16 cellular contexts compared by ENCODE assay signal in the genomic region with DNA sequence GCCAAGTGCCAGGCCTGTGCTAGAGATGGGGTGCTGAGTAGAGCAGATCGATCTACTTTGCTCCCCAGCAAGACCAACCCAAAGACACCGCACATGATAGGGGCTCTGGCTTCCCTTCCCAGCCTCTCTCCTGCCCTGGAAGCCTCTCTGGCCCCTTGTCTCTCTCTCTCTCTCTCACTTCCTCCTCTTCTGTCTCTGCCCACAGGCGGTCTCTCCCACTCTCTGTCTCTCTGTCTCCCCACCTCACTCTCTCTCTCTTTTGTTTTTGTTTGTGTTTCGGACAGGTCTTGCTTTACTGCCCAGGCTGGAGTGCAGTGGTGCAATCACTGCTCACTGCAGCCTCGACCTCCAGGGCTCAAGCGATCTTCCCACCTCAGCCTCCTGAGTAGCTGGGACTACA. TPM values are rescaled to one million over a fixed set of nuclear protein-coding genes. Genes with fewer than 3 reads are reported as not detected.
DNase-seq lines count a peak whose midpoint lies in the region; ATAC-seq and TF ChIP-seq lines count a peak whose summit lies in the region.
"Had no signal": no experiment of that assay in that cellular context is flagged by ENCODE, and none has a peak within 500 bp of the region (broad histone marks: within the 10 kb centered on the region; RNA-seq: fewer than 3 reads in every experiment).

No MANE protein-coding gene starts in this region.

- H3K9me3 ChIP-seq in IMR-90 (ENCODE audit: control insufficient read depth, insufficient read depth, low read length): peaks cover 13% of the 10 kb centered on the region
- H3K9me3 ChIP-seq in colonic mucosa: no peaks in the 10 kb centered on the region
- H3K9me3 ChIP-seq: SJSA1 had no signal

- H4K5ac ChIP-seq in IMR-90 (ENCODE audit: low read depth, low read length): no peak overlapping the region

- TF ChIP-seq CTCF in IMR-90 (conservative IDR thresholded peaks at IDR 0.05; ENCODE audit: low read depth, low read length) (no peak), chondrocyte (IDR thresholded peaks at IDR 0.05) (no peak), neural crest cell (conservative IDR thresholded peaks at IDR 0.05) (no peak), colonic mucosa (IDR thresholded peaks at IDR 0.05) (no peak)

- H3K4me1 ChIP-seq in IMR-90 (ENCODE audit: control insufficient read depth, insufficient read depth, low read length) (peaks cover 6% of the 10 kb centered on the region; the same call in 1 of the 2 replicates), colonic mucosa (no peaks in the 10 kb centered on the region)

- H3K79me1 ChIP-seq in IMR-90 (ENCODE audit: low read depth in 1 of 2, low read length in 2 of 2): no peaks in the 10 kb centered on the region

- no peak overlapping the region for H2BK5ac ChIP-seq in IMR-90 (ENCODE audit: low read depth, low read length, poor library complexity, severe bottlenecking)

- H3K4me3 Mint-ChIP-seq in chondrocyte (ENCODE audit: unreplicated experiment): peak overlapping the region; percentile 6
- peak overlapping the region; percentile 47 for H3K4me3 Mint-ChIP-seq in neural crest cell

- peaks cover 14% of the 10 kb centered on the region for H3K4me1 Mint-ChIP-seq in chondrocyte (ENCODE audit: low read depth)
- peaks cover 16% of the 10 kb centered on the region for H3K4me1 Mint-ChIP-seq in neural crest cell

- WGBS in IMR-90 (ENCODE audit: extremely low coverage in 2 of 2, insufficient read length in 1 of 2), 2 experiments: 38% methylated on average over 4 of the region's 6 CpGs; no CpG with 5 or more reads in 1 of the 2 experiments

- H3K36me3 ChIP-seq in IMR-90 (ENCODE audit: control insufficient read depth, insufficient read depth, low read length): no peaks in the 10 kb centered on the region
- H3K36me3 ChIP-seq in colonic mucosa: no peaks in the 10 kb centered on the region
- H3K36me3 ChIP-seq: SJSA1 had no signal

- no peaks in the 10 kb centered on the region for H4K20me1 ChIP-seq in IMR-90 (ENCODE audit: insufficient read depth, low read length)

- H2BK15ac ChIP-seq in IMR-90 (ENCODE audit: low read depth, low read length): no peak overlapping the region

- H3K4ac ChIP-seq in IMR-90 (ENCODE audit: low read depth, low read length): no peak overlapping the region

- TF ChIP-seq POLR2A in IMR-90 (IDR thresholded peaks at IDR 0.05; ENCODE audit: low read depth, low read length): no peak

- peaks cover 41% of the 10 kb centered on the region for H3K27me3 Mint-ChIP-seq in chondrocyte (ENCODE audit: low read depth)
- H3K27me3 Mint-ChIP-seq in neural crest cell (ENCODE audit: low read depth): peaks cover 74% of the 10 kb centered on the region

- intact Hi-C loops in IMR-90 (cut with micrococcal nuclease) (no loop called here), colonic mucosa (cut with DNase I) (no loop called here)

- DNase-seq in DMS79 treated with DMSO at 0.1 percent for 48 hours (lab: John Stamatoyannopoulos, UW) (peak; percentile 41), DMS79 (lab: John Stamatoyannopoulos, UW) (no peak), IMR-90 (no peak), chondrocyte (ENCODE audit: low spot score) (peak; percentile 17), neural crest cell (ENCODE audit: low read depth, low spot score) (no peak), colonic mucosa (no peak), NCI-H2227 treated with DMSO at 0.1 percent for 48 hours (lab: John Stamatoyannopoulos, UW) (no peak)
- DNase-seq: anterior cingulate cortex, foreskin melanocyte, NCI-H1092, NCI-H524 had no signal

- H3K36me3 Mint-ChIP-seq in chondrocyte (ENCODE audit: low read depth) (peaks cover 5% of the 10 kb centered on the region), neural crest cell (ENCODE audit: low read depth) (no peaks in the 10 kb centered on the region)

- H4K8ac ChIP-seq in IMR-90 (ENCODE audit: low read depth in 2 of 2, low read length in 2 of 2): no peak overlapping the region

- H2BK20ac ChIP-seq in IMR-90 (ENCODE audit: low read depth, low read length): no peak overlapping the region

- H3K56ac ChIP-seq in IMR-90 (ENCODE audit: extremely low read depth, insufficient read depth, low read length): no peak overlapping the region

- no peak overlapping the region for H2BK120ac ChIP-seq in IMR-90 (ENCODE audit: low read depth, low read length)

- H2AK9ac ChIP-seq in IMR-90 (replicated peaks; ENCODE audit: low read depth, low read length, poor library complexity): peak overlapping the region; percentile 61

- no peak overlapping the region for H3K9ac ChIP-seq in IMR-90 (ENCODE audit: low read depth, low read length)
- no peak overlapping the region for H3K9ac ChIP-seq in colonic mucosa (ENCODE audit: low read depth in 2 of 2, low read length in 2 of 2)

- H3K4me2 ChIP-seq in IMR-90 (ENCODE audit: low read depth, low read length): no peak overlapping the region

- POLR2A ChIA-PET in IMR-90 (lab: Charles Lee; ENCODE audit: unreplicated experiment): no interaction called here

- TF ChIP-seq RAD21 in IMR-90 (IDR thresholded peaks at IDR 0.05; ENCODE audit: low read length): no peak

- H3K9me1 ChIP-seq in IMR-90 (ENCODE audit: insufficient read depth, low read length): no peaks in the 10 kb centered on the region

- dilution Hi-C loops in IMR-90 (cut with HindIII; ENCODE audit: low sequenced_read_pairs, unreplicated experiment): no loop called here

- no peak overlapping the region for H2AK5ac ChIP-seq in IMR-90 (ENCODE audit: low read depth, low read length)

- no TSS peak for BruUV-seq in IMR-90 (replicated peaks; lab: Mats Ljungman, UMichigan)

- no peak overlapping the region for H3K18ac ChIP-seq in IMR-90 (ENCODE audit: low read depth, low read length)

- H3K14ac ChIP-seq in IMR-90 (replicated peaks; ENCODE audit: low read depth, low read length): no peak overlapping the region

- H3K27me3 ChIP-seq in IMR-90 (ENCODE audit: control insufficient read depth, insufficient read depth, low read length): peaks cover 58% of the 10 kb centered on the region
- peaks cover 26% of the 10 kb centered on the region for H3K27me3 ChIP-seq in colonic mucosa

- H3K23ac ChIP-seq in IMR-90 (ENCODE audit: low read depth, low read length): peak overlapping the region; percentile 9; the same call in 1 of the 2 replicates

- no peak overlapping the region for H4K91ac ChIP-seq in IMR-90 (ENCODE audit: insufficient read depth, low read depth, low read length)

- H3K27ac ChIP-seq in IMR-90 (ENCODE audit: insufficient read depth, low read length) (no peak overlapping the region), colonic mucosa (no peak overlapping the region)
- H3K27ac ChIP-seq: 22Rv1, SJSA1 had no signal

- CTCF ChIA-PET in IMR-90 (lab: Yijun Ruan, JAX): interaction anchor here (0.6 kb wide), 1 partner anchor 519 kb away, joined by 3 read pairs; no protein-coding TSS in a partner anchor

- H3K27ac Mint-ChIP-seq in chondrocyte (ENCODE audit: unreplicated experiment) (no peak overlapping the region), neural crest cell (ENCODE audit: unreplicated experiment) (no peak overlapping the region)

- H3K4me3 ChIP-seq in IMR-90 (ENCODE audit: insufficient read depth, low read depth, low read length) (no peak overlapping the region), colonic mucosa (no peak overlapping the region)
- H3K4me3 ChIP-seq: SJSA1 had no signal

- ATAC-seq in IMR-90 (ENCODE audit: low read depth) (no peak), HG03565 (IDR thresholded peaks at IDR 0.05; ENCODE audit: unreplicated experiment) (no peak)

- in situ Hi-C loops in IMR-90 (cut with MboI; ENCODE audit: low sequenced_read_pairs): no loop called here

- H3K9me3 Mint-ChIP-seq in chondrocyte (ENCODE audit: low read depth) (no peaks in the 10 kb centered on the region), neural crest cell (no peaks in the 10 kb centered on the region)

- H2AFZ ChIP-seq in IMR-90 (replicated peaks; ENCODE audit: low read length, poor library complexity): no peak overlapping the region

TF ChIP-seq in IMR-90, 13 proteins besides CTCF, POLR2A, EP300 and RAD21 (continues in another document):
- TF ChIP-seq RFX5 (IDR thresholded peaks at IDR 0.05; ENCODE audit: low read depth, low read length) (no peak), MAFK (IDR thresholded peaks at IDR 0.05; ENCODE audit: low read depth, low read length) (no peak), BHLHE40 (IDR thresholded peaks at IDR 0.05; ENCODE audit: low read depth, low read length) (no peak), MXI1 (IDR thresholded peaks at IDR 0.05; ENCODE audit: borderline replicate concordance, low read depth, low read length) (no peak), CEBPB (IDR thresholded peaks at IDR 0.05; ENCODE audit: low read depth, low read length) (no peak)

RNA-seq across cellular contexts. Expression of a gene that starts 1.3 kb away (rescaled TPM):
- not detected in 2 replicates for total RNA-seq in IMR-90 (2012; rRNA removed)
- polyA plus RNA-seq in IMR-90 (2012; rRNA removed): not detected in 2 replicates
- polyA plus RNA-seq in IMR-90 (2012; cell fraction: cytosol; rRNA removed): not detected in 2 replicates
- not detected in 2 replicates for polyA plus RNA-seq in IMR-90 (2012; cell fraction: nucleus; rRNA removed; ENCODE audit: low replicate concordance)
- not detected in 3 replicates for total RNA-seq in chondrocyte
- total RNA-seq in neural crest cell: not detected in 2 replicates
- total RNA-seq in colonic mucosa: not detected
- total RNA-seq: liver, SJSA1, temporal lobe had no signal
- polyA plus RNA-seq: liver had no signal

RNA-seq across cellular contexts. Expression of a gene that starts 16.4 kb away (rescaled TPM):
- total RNA-seq in IMR-90 (2012; rRNA removed): 2.7 and 4.2 TPM in 2 replicates
- polyA plus RNA-seq in IMR-90 (2012; rRNA removed): 2.3 and 2.5 TPM in 2 replicates
- polyA plus RNA-seq in IMR-90 (2012; cell fraction: cytosol; rRNA removed): 1.8 and 1.9 TPM in 2 replicates
- 1.3 and 2.1 TPM in 2 replicates for polyA plus RNA-seq in IMR-90 (2012; cell fraction: nucleus; rRNA removed; ENCODE audit: low replicate concordance)
- total RNA-seq in chondrocyte: 1.7 to 2.7 TPM (median 2.4 TPM) in 3 replicates
- total RNA-seq in neural crest cell: 7.2 and 7.7 TPM in 2 replicates
- under 1 TPM; 0.22 to 0.56 TPM for total RNA-seq in colonic mucosa

RNA-seq across cellular contexts. Expression of a gene that starts 17.5 kb away (rescaled TPM):
- 0.28 and 0.36 TPM in 2 replicates for total RNA-seq in IMR-90 (2012; rRNA removed)
- polyA plus RNA-seq in IMR-90 (2012; rRNA removed): 1.3 and 1.9 TPM in 2 replicates
- polyA plus RNA-seq in IMR-90 (2012; cell fraction: cytosol; rRNA removed): 1.3 and 1.4 TPM in 2 replicates
- 0.34 and 0.40 TPM in 2 replicates for polyA plus RNA-seq in IMR-90 (2012; cell fraction: nucleus; rRNA removed; ENCODE audit: low replicate concordance)
- total RNA-seq in chondrocyte: 0.92 to 1.3 TPM (median 1.00 TPM) in 3 replicates
- total RNA-seq in neural crest cell: 17.9 and 22.3 TPM in 2 replicates
- not detected for total RNA-seq in colonic mucosa
- total RNA-seq: liver had no signal
- polyA plus RNA-seq: liver had no signal

RNA-seq across cellular contexts. Expression of a gene that starts 23.7 kb away (rescaled TPM):
- 5.7 and 6.9 TPM in 2 replicates for total RNA-seq in IMR-90 (2012; rRNA removed)
- 9.8 and 10.4 TPM in 2 replicates for polyA plus RNA-seq in IMR-90 (2012; rRNA removed)
- polyA plus RNA-seq in IMR-90 (2012; cell fraction: cytosol; rRNA removed): 2.1 and 7.4 TPM in 2 replicates
- polyA plus RNA-seq in IMR-90 (2012; cell fraction: nucleus; rRNA removed; ENCODE audit: low replicate concordance): 4.5 and 4.9 TPM in 2 replicates
- 14.3 to 15.6 TPM (median 15.1 TPM) in 3 replicates for total RNA-seq in chondrocyte
- 28.0 and 30.8 TPM in 2 replicates for total RNA-seq in neural crest cell
- 10 to 100 TPM; 11.4 to 11.9 TPM for total RNA-seq in colonic mucosa

RNA-seq across cellular contexts. Expression of a gene that starts 35.6 kb away (rescaled TPM):
- total RNA-seq in IMR-90 (2012; rRNA removed): 52.0 and 53.3 TPM in 2 replicates
- polyA plus RNA-seq in IMR-90 (2012; rRNA removed): 76.8 and 89.9 TPM in 2 replicates
- 74.3 and 78.9 TPM in 2 replicates for polyA plus RNA-seq in IMR-90 (2012; cell fraction: cytosol; rRNA removed)
- polyA plus RNA-seq in IMR-90 (2012; cell fraction: nucleus; rRNA removed; ENCODE audit: low replicate concordance): 86.9 and 89.0 TPM in 2 replicates
- total RNA-seq in chondrocyte: 46.4 to 65.7 TPM (median 49.9 TPM) in 3 replicates
- 118 and 121 TPM in 2 replicates for total RNA-seq in neural crest cell
- 10 to 100 TPM; 45.7 to 83.9 TPM for total RNA-seq in colonic mucosa

Comparison
In these comparisons a context has a peak if more than half of its experiments do, and no peak if none do; other contexts are left out.
1. DNase-seq: peak in DMS79 treated with DMSO at 0.1 percent for 48 hours (single experiment) and chondrocyte (single experiment); none in DMS79 (single experiment), IMR-90 (single experiment), neural crest cell (single experiment), colonic mucosa (single experiment) and NCI-H2227 treated with DMSO at 0.1 percent for 48 hours (single experiment).